11 cellular contexts compared by ENCODE assay signal in the genomic region with DNA sequence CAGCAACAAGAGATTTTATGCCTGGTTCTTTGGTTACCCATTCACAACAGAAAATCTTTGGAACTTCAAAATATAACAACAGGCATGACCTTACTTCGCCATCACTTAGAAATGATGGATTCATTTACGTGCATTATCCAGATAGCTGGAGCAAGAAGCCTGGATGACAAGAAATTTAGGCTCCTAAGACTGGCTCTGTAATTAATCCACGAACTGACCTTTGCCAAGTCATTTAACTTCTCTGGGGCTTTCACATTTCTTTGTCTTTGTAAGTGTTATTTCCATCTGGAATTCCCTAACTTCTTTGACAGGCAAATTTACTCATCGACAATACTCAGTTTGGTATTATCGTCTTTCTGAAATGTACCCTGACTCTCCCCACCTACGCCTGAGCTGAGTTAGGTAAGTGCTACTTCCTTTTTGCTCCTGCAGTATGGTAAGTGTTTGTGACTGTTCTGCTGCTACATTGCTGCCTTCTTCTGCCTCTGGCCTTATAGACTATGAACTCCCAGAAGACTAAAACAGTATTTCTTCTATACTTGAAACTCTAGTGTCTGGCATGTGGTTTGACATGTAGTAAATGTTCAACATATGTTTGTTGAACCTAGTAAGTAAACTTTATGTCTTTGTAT. TPM values are rescaled to one million over a fixed set of nuclear protein-coding genes. Genes with fewer than 3 reads are reported as not detected.
DNase-seq lines count a peak whose midpoint lies in the region; ATAC-seq and TF ChIP-seq lines count a peak whose summit lies in the region.
"Had no signal": no experiment of that assay in that cellular context is flagged by ENCODE, and none has a peak within 500 bp of the region (broad histone marks: within the 10 kb centered on the region; RNA-seq: fewer than 3 reads in every experiment).

No MANE protein-coding gene starts in this region.

- H3K9me3 Mint-ChIP-seq in activated CD4-positive, alpha-beta T cell treated with anti-CD3 and anti-CD28 coated beads for 36 hours (ENCODE audit: low read depth), result peaks cover 3% of the 10 kb centered on the region
- no peaks in the 10 kb centered on the region for H3K9me3 Mint-ChIP-seq in WTC11
- H3K9me3 Mint-ChIP-seq: neural progenitor cell had no signal

- POLR2A ChIA-PET in activated CD4-positive, alpha-beta T cell treated with anti-CD3 and anti-CD28 coated beads for 36 hours (lab: Charles Lee), result interaction anchor here (0.6 to 1.0 kb wide), 2 partner anchors 25 to 26 kb away, joined by 3 read pairs; no protein-coding TSS in a partner anchor
- POLR2A ChIA-PET in WTC11 (lab: Charles Lee), result no interaction called here

- peak overlapping the region; percentile 44 for H3K4me3 Mint-ChIP-seq in activated CD4-positive, alpha-beta T cell treated with anti-CD3 and anti-CD28 coated beads for 36 hours
- H3K4me3 Mint-ChIP-seq in WTC11, result no peak overlapping the region
- H3K4me3 Mint-ChIP-seq: neural progenitor cell had no signal

- no peak for TF ChIP-seq CTCF in WTC11 (IDR thresholded peaks at IDR 0.05)

- H3K27ac Mint-ChIP-seq in activated CD4-positive, alpha-beta T cell treated with anti-CD3 and anti-CD28 coated beads for 36 hours, result peak overlapping the region; percentile 94
- no peak overlapping the region for H3K27ac Mint-ChIP-seq in WTC11
- H3K27ac Mint-ChIP-seq: neural progenitor cell had no signal

- peak; percentile 74 for DNase-seq in activated CD4-positive, alpha-beta T cell treated with anti-CD3 and anti-CD28 coated beads for 36 hours
- DNase-seq in activated CD4-positive, alpha-beta T cell treated with anti-CD3 and anti-CD28 coated beads for 1 hour, result no peak
- no peak for DNase-seq in WTC11 (ENCODE audit: low spot score)
- peak; percentile 21 for DNase-seq in stimulated activated CD8-positive, alpha-beta memory T cell treated with anti-CD3 and anti-CD28 coated beads, Interleukin-12 subunit alpha, Interleukin-12 subunit beta, amount 100 ng/mL, for 24 hours (ENCODE audit: extremely low read depth)
- DNase-seq in nucleus accumbens (lab: John Stamatoyannopoulos, UW), result no peak
- no peak for DNase-seq in LoVo (ENCODE audit: low spot score)
- DNase-seq in left colon, result no peak
- DNase-seq: IMR-90 had no signal

- peak; percentile 91 for ATAC-seq in activated CD4-positive, alpha-beta T cell treated with anti-CD3 and anti-CD28 coated beads for 36 hours
- ATAC-seq in HG02763 (IDR thresholded peaks at IDR 0.05; ENCODE audit: unreplicated experiment) (peak; percentile 95), WTC11 (peak; percentile 65), left colon (no peak)
- ATAC-seq: A549 had no signal

- CTCF ChIA-PET in activated CD4-positive, alpha-beta T cell treated with anti-CD3 and anti-CD28 coated beads for 36 hours (lab: Charles Lee), result interaction anchor here (1.0 to 1.5 kb wide), 4 partner anchors 23 to 51 kb away, joined by 3 to 4 read pairs (median 3); no protein-coding TSS in a partner anchor
- CTCF ChIA-PET in WTC11 (lab: Charles Lee), result interaction anchor here (0.6 kb wide), 1 partner anchor 205 kb away, joined by 3 read pairs; no protein-coding TSS in a partner anchor

- H3K4me1 Mint-ChIP-seq in activated CD4-positive, alpha-beta T cell treated with anti-CD3 and anti-CD28 coated beads for 36 hours, result peaks cover 59% of the 10 kb centered on the region
- peaks cover 13% of the 10 kb centered on the region for H3K4me1 Mint-ChIP-seq in WTC11
- H3K4me1 Mint-ChIP-seq: neural progenitor cell had no signal

- H3K36me3 Mint-ChIP-seq in activated CD4-positive, alpha-beta T cell treated with anti-CD3 and anti-CD28 coated beads for 36 hours (ENCODE audit: low read depth), result no peaks in the 10 kb centered on the region
- no peaks in the 10 kb centered on the region for H3K36me3 Mint-ChIP-seq in WTC11
- H3K36me3 Mint-ChIP-seq: neural progenitor cell had no signal

- intact Hi-C loops in activated CD4-positive, alpha-beta T cell treated with anti-CD3 and anti-CD28 coated beads for 36 hours (cut with DNase I, micrococcal nuclease), result loop anchor here (1.0 to 5.0 kb wide), 5 partner anchors 15 to 119 kb away; no protein-coding TSS in a partner anchor
- intact Hi-C loops in left colon (cut with DNase I, micrococcal nuclease), result no loop called here

- H3K27me3 Mint-ChIP-seq in activated CD4-positive, alpha-beta T cell treated with anti-CD3 and anti-CD28 coated beads for 36 hours, result no peaks in the 10 kb centered on the region
- H3K27me3 Mint-ChIP-seq in WTC11 (ENCODE audit: low read depth), result peaks cover 5% of the 10 kb centered on the region

TF ChIP-seq in WTC11, 78 proteins besides CTCF, POLR2A, EP300 and RAD21:
- TF ChIP-seq, protein P1, sequence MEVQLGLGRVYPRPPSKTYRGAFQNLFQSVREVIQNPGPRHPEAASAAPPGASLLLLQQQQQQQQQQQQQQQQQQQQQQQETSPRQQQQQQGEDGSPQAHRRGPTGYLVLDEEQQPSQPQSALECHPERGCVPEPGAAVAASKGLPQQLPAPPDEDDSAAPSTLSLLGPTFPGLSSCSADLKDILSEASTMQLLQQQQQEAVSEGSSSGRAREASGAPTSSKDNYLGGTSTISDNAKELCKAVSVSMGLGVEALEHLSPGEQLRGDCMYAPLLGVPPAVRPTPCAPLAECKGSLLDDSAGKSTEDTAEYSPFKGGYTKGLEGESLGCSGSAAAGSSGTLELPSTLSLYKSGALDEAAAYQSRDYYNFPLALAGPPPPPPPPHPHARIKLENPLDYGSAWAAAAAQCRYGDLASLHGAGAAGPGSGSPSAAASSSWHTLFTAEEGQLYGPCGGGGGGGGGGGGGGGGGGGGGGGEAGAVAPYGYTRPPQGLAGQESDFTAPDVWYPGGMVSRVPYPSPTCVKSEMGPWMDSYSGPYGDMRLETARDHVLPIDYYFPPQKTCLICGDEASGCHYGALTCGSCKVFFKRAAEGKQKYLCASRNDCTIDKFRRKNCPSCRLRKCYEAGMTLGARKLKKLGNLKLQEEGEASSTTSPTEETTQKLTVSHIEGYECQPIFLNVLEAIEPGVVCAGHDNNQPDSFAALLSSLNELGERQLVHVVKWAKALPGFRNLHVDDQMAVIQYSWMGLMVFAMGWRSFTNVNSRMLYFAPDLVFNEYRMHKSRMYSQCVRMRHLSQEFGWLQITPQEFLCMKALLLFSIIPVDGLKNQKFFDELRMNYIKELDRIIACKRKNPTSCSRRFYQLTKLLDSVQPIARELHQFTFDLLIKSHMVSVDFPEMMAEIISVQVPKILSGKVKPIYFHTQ (CRISPR knock-in tag; IDR thresholded peaks at IDR 0.05), result no peak
- TF ChIP-seq NR1H2 (CRISPR knock-in tag; IDR thresholded peaks at IDR 0.05), result no peak
- TF ChIP-seq, protein P2, sequence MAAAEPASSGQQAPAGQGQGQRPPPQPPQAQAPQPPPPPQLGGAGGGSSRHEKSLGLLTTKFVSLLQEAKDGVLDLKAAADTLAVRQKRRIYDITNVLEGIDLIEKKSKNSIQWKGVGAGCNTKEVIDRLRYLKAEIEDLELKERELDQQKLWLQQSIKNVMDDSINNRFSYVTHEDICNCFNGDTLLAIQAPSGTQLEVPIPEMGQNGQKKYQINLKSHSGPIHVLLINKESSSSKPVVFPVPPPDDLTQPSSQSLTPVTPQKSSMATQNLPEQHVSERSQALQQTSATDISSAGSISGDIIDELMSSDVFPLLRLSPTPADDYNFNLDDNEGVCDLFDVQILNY (CRISPR knock-in tag; IDR thresholded peaks at IDR 0.05), result no peak
- TF ChIP-seq FOXP1 (CRISPR knock-in tag; IDR thresholded peaks at IDR 0.05; ENCODE audit: borderline replicate concordance), result no peak
- TF ChIP-seq ZNF423 (CRISPR knock-in tag; IDR thresholded peaks at IDR 0.05), result no peak
- TF ChIP-seq, protein P3, sequence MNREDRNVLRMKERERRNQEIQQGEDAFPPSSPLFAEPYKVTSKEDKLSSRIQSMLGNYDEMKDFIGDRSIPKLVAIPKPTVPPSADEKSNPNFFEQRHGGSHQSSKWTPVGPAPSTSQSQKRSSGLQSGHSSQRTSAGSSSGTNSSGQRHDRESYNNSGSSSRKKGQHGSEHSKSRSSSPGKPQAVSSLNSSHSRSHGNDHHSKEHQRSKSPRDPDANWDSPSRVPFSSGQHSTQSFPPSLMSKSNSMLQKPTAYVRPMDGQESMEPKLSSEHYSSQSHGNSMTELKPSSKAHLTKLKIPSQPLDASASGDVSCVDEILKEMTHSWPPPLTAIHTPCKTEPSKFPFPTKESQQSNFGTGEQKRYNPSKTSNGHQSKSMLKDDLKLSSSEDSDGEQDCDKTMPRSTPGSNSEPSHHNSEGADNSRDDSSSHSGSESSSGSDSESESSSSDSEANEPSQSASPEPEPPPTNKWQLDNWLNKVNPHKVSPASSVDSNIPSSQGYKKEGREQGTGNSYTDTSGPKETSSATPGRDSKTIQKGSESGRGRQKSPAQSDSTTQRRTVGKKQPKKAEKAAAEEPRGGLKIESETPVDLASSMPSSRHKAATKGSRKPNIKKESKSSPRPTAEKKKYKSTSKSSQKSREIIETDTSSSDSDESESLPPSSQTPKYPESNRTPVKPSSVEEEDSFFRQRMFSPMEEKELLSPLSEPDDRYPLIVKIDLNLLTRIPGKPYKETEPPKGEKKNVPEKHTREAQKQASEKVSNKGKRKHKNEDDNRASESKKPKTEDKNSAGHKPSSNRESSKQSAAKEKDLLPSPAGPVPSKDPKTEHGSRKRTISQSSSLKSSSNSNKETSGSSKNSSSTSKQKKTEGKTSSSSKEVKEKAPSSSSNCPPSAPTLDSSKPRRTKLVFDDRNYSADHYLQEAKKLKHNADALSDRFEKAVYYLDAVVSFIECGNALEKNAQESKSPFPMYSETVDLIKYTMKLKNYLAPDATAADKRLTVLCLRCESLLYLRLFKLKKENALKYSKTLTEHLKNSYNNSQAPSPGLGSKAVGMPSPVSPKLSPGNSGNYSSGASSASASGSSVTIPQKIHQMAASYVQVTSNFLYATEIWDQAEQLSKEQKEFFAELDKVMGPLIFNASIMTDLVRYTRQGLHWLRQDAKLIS (CRISPR knock-in tag; IDR thresholded peaks at IDR 0.05; ENCODE audit: borderline replicate concordance), result no peak
- TF ChIP-seq TP53 (CRISPR knock-in tag; IDR thresholded peaks at IDR 0.05), result no peak
- no peak for TF ChIP-seq ZNF396 (CRISPR knock-in tag; IDR thresholded peaks at IDR 0.05; ENCODE audit: borderline replicate concordance)
- TF ChIP-seq ZNF263 (CRISPR knock-in tag; IDR thresholded peaks at IDR 0.05; ENCODE audit: low read depth), result no peak
- TF ChIP-seq CBFB (CRISPR knock-in tag; IDR thresholded peaks at IDR 0.05; ENCODE audit: low read depth), result no peak
- TF ChIP-seq CREM (CRISPR knock-in tag; IDR thresholded peaks at IDR 0.05), result no peak
- TF ChIP-seq NR2C2 (CRISPR knock-in tag; IDR thresholded peaks at IDR 0.05), result no peak
- TF ChIP-seq, protein P4, sequence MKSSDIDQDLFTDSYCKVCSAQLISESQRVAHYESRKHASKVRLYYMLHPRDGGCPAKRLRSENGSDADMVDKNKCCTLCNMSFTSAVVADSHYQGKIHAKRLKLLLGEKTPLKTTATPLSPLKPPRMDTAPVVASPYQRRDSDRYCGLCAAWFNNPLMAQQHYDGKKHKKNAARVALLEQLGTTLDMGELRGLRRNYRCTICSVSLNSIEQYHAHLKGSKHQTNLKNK (CRISPR knock-in tag; IDR thresholded peaks at IDR 0.05), result no peak
- no peak for TF ChIP-seq NR3C1 (CRISPR knock-in tag; conservative IDR thresholded peaks at IDR 0.05; ENCODE audit: low read depth)
TF ChIP-seq in WTC11: peak in this region for 0.

RNA-seq across cellular contexts. Expression of a gene that starts 5.5 kb away (rescaled TPM):
- 100 to 1,000 TPM in 1 of 2 experiments, 10 to 100 TPM in 1; 68.4 to 113 TPM for total RNA-seq in activated CD4-positive, alpha-beta T cell treated with anti-CD3 and anti-CD28 coated beads for 36 hours
- total RNA-seq in WTC11 (2021) (7.4 to 8.4 TPM (median 8.3 TPM) in 3 replicates), left colon (10 to 100 TPM in 1 of 2 donors, 1 to 10 TPM in 1; 4.8 to 10.9 TPM)

Comparison
In these comparisons a context has a peak if more than half of its experiments do, and no peak if none do; other contexts are left out.
1. DNase-seq: peak in activated CD4-positive, alpha-beta T cell treated with anti-CD3 and anti-CD28 coated beads for 36 hours (single experiment) and stimulated activated CD8-positive, alpha-beta memory T cell treated with anti-CD3 and anti-CD28 coated beads, Interleukin-12 subunit alpha, Interleukin-12 subunit beta, amount 100 ng/mL, for 24 hours (single experiment); none in activated CD4-positive, alpha-beta T cell treated with anti-CD3 and anti-CD28 coated beads for 1 hour (single experiment), WTC11 (single experiment), nucleus accumbens (0 of 56), LoVo (single experiment) and left colon (0 of 2).
2. intact Hi-C loops: an anchor here in activated CD4-positive, alpha-beta T cell treated with anti-CD3 and anti-CD28 coated beads for 36 hours (1.0 to 5.0 kb wide); none called in left colon.